In genomic region chr6:139483082-139483481, GRCh38 we compare ENCODE assay signal across 15 cellular contexts.
"Had no signal": no experiment of that assay in that cellular context is flagged by ENCODE, and none has a peak within 500 bp of the region (broad histone marks: within the 10 kb centered on the region; RNA-seq: fewer than 3 reads in every experiment).

No MANE protein-coding gene starts in this region.

- H3K9me3 ChIP-seq: pancreas, spleen, stomach, testis, upper lobe of right lung had no signal

- DNase-seq: activated naive CD4-positive, alpha-beta T cell; anterior cingulate cortex; effector CD8-positive, alpha-beta T cell; foreskin fibroblast; glutamatergic neuron; hypothalamus; left ventricle myocardium superior; pancreas; spleen; stomach; T-helper 2 cell; testis; upper lobe of right lung had no signal

- H3K27ac ChIP-seq: pancreas, spleen, stomach, testis, upper lobe of right lung had no signal

- ATAC-seq: left ventricle myocardium superior, pancreas, sciatic nerve, upper lobe of right lung had no signal

- H3K4me3 ChIP-seq: pancreas, spleen, stomach, testis, upper lobe of right lung had no signal

- H3K4me1 ChIP-seq: upper lobe of right lung had no signal

- H3K36me3 ChIP-seq: pancreas, spleen, stomach, upper lobe of right lung had no signal

- H3K27me3 ChIP-seq: pancreas, spleen, stomach, testis, upper lobe of right lung had no signal

- H3K27ac Mint-ChIP-seq: activated T-helper 1 cell treated with anti-CD3 and anti-CD28 coated beads, Interleukin-12 subunit alpha, Interleukin-12 subunit beta, Interleukin-2, Interleukin-4 antibody, amounts not matched to agents 30 ng/mL and 10 ng/mL and 1 ng/mL, durations not matched to agents 14 hours and 24 hours and 36 hours had no signal

- H3K9me3 Mint-ChIP-seq: activated T-helper 1 cell treated with anti-CD3 and anti-CD28 coated beads, Interleukin-12 subunit alpha, Interleukin-12 subunit beta, Interleukin-2, Interleukin-4 antibody, amounts not matched to agents 30 ng/mL and 10 ng/mL and 1 ng/mL, durations not matched to agents 14 hours and 24 hours and 36 hours had no signal

- H3K4me3 Mint-ChIP-seq: activated T-helper 1 cell treated with anti-CD3 and anti-CD28 coated beads, Interleukin-12 subunit alpha, Interleukin-12 subunit beta, Interleukin-2, Interleukin-4 antibody, amounts not matched to agents 30 ng/mL and 10 ng/mL and 1 ng/mL, durations not matched to agents 14 hours and 24 hours and 36 hours had no signal
